ENCODE assay signal across 19 cellular contexts in genomic region chr16:13643412-13643811, GRCh38.
DNase-seq lines count a peak whose midpoint lies in the region; ATAC-seq, FAIRE-seq and TF ChIP-seq lines count a peak whose summit lies in the region.
"Had no signal": no experiment of that assay in that cellular context is flagged by ENCODE, and none has a peak within 500 bp of the region (broad histone marks: within the 10 kb centered on the region; RNA-seq: fewer than 3 reads in every experiment).

No MANE protein-coding gene starts in this region.

- SMC1A ChIA-PET in GM12878 (lab: Charles Lee; ENCODE audit: uncharacterized antibody, unreplicated experiment) = interaction anchor here (0.7 kb wide), 1 partner anchor 8 kb away, joined by 3 read pairs; no protein-coding TSS in a partner anchor

- TF ChIP-seq RAD21 in GM12878 (IDR thresholded peaks at IDR 0.05; ENCODE audit: insufficient read depth, low read depth, low read length) = no peak

- no peaks in the 10 kb centered on the region for H3K79me1 ChIP-seq in neuronal stem cell (ENCODE audit: low read depth, low read length)

- H3K4me1 ChIP-seq in GM12878 (ENCODE audit: control insufficient read depth, insufficient read depth, low read length) (no peaks in the 10 kb centered on the region), neuronal stem cell (ENCODE audit: control insufficient read depth in 2 of 2, insufficient read depth in 1 of 2, low read depth in 1 of 2, low read length in 2 of 2) (peaks cover 0 to 4% of the 10 kb centered on the region in 2 donors), tibial nerve (no peaks in the 10 kb centered on the region)

- no peak for TF ChIP-seq POLR2A in GM12878 (IDR thresholded peaks at IDR 0.05; ENCODE audit: low read depth, low read length)
- TF ChIP-seq POLR2A in tibial nerve (IDR thresholded peaks at IDR 0.05) = no peak

- RAD21 ChIA-PET in GM12878 (lab: Charles Lee; ENCODE audit: unreplicated experiment) = no interaction called here

- no peak overlapping the region for H4K91ac ChIP-seq in neuronal stem cell (ENCODE audit: low read depth, low read length, poor library complexity)

- peak overlapping the region; percentile 89 for H4K8ac ChIP-seq in neuronal stem cell (ENCODE audit: low read depth, low read length)

- POLR2A ChIA-PET in GM12878 (lab: Charles Lee) = no interaction called here

- H3K4me3 ChIP-seq in GM12878 = no peak overlapping the region
- H3K4me3 ChIP-seq in neuronal stem cell (ENCODE audit: low read length in 2 of 2) = peak overlapping the region in 1 of 2 donors; percentile 69
- no peak overlapping the region for H3K4me3 ChIP-seq in tibial nerve

- peak overlapping the region; percentile 70 for H3K23ac ChIP-seq in neuronal stem cell (ENCODE audit: low read depth, low read length, poor library complexity)

- no peak overlapping the region for H3K4ac ChIP-seq in neuronal stem cell (ENCODE audit: low read length)

- peak overlapping the region; percentile 74 for H3K18ac ChIP-seq in neuronal stem cell (ENCODE audit: low read length)

- no peak for DNase-seq in HTR-8/SVneo (ENCODE audit: insufficient read length, low spot score)
- no peak for DNase-seq in GM12878 (ENCODE audit: low read depth, low spot score)
- no peak for DNase-seq in neuronal stem cell (ENCODE audit: low spot score)
- DNase-seq in urothelium cell line (ENCODE audit: low spot score) = no peak
- DNase-seq in stimulated activated CD4-positive, alpha-beta T cell treated with anti-CD3 and anti-CD28 coated beads, Interleukin-1b, Interleukin-23, amount 100 ng/mL, for 48 hours = no peak
- DNase-seq in tibial nerve (ENCODE audit: low spot score in 2 of 2) = no peak
- no peak for DNase-seq in NCI-H510A treated with DMSO at 0.1 percent for 48 hours (lab: John Stamatoyannopoulos, UW)
- DNase-seq: C1 segment of cervical spinal cord; Calu3; CD4-positive, alpha-beta memory T cell; COR-L47; DMS53; DMS79 treated with DMSO at 0.1 percent for 48 hours; GF-D8; GOT3; H7; HFFc6 had no signal

- H2AK5ac ChIP-seq in neuronal stem cell (ENCODE audit: low read depth, low read length) = no peak overlapping the region

- no peak overlapping the region for H2AFZ ChIP-seq in GM12878 (ENCODE audit: control insufficient read depth, low read depth, low read length)
- H2AFZ ChIP-seq in neuronal stem cell (ENCODE audit: low read length) = no peak overlapping the region

- H3K27me3 ChIP-seq in GM12878 (replicated peaks in 1 of 2; ENCODE audit: control insufficient read depth in 2 of 2, insufficient read depth in 2 of 2, low read length in 1 of 2) = no peaks in the 10 kb centered on the region
- no peaks in the 10 kb centered on the region for H3K27me3 ChIP-seq in neuronal stem cell (ENCODE audit: control insufficient read depth in 3 of 3, insufficient read depth in 3 of 3, low read depth in 1 of 3, low read length in 3 of 3)
- no peaks in the 10 kb centered on the region for H3K27me3 ChIP-seq in tibial nerve

- H3K14ac ChIP-seq in neuronal stem cell (ENCODE audit: low read length) = peak overlapping the region; percentile 95

- TF ChIP-seq EP300 in GM12878 (IDR thresholded peaks at IDR 0.05; ENCODE audit: borderline replicate concordance in 1 of 2, control insufficient read depth in 1 of 2, low read depth in 2 of 2, low read length in 2 of 2) = no peak
- no peak for TF ChIP-seq EP300 in tibial nerve (IDR thresholded peaks at IDR 0.05)

- H3K9ac ChIP-seq in GM12878 (ENCODE audit: control insufficient read depth, insufficient read depth, low read length) (no peak overlapping the region), neuronal stem cell (ENCODE audit: low read depth, low read length, poor library complexity) (peak overlapping the region; percentile 79)

- no peak for ATAC-seq in GM12878
- ATAC-seq: HCT116 had no signal

- H4K20me1 ChIP-seq in GM12878 (ENCODE audit: control insufficient read depth, insufficient read depth) = no peaks in the 10 kb centered on the region

- H3K4me2 ChIP-seq in GM12878 (ENCODE audit: control insufficient read depth, insufficient read depth) (no peak overlapping the region), neuronal stem cell (ENCODE audit: insufficient read depth, low read length, poor library complexity, severe bottlenecking) (no peak overlapping the region)

- no peak overlapping the region for H3K27ac ChIP-seq in GM12878 (ENCODE audit: control insufficient read depth, insufficient read depth)
- no peak overlapping the region for H3K27ac ChIP-seq in neuronal stem cell (replicated peaks; ENCODE audit: low read length)
- no peak overlapping the region for H3K27ac ChIP-seq in tibial nerve

- 30% methylated on average over 3 of the region's 3 CpGs for WGBS in GM12878 (ENCODE audit: insufficient coverage, insufficient replicate concordance, low lambda C conversion rate, missing lambda C conversion rate)
- no CpG with 5 or more reads among the region's 3 CpGs for WGBS in neuronal stem cell (ENCODE audit: extremely low coverage in 2 of 2, insufficient read length in 2 of 2, insufficient replicate concordance in 1 of 2), 2 donors
- WGBS in tibial nerve, 2 donors = 76 to 80% methylated on average over 3 of the region's 3 CpGs

- intact Hi-C loops in GM12878 (cut with micrococcal nuclease; ENCODE audit: unreplicated experiment) = no loop called here

- H3K79me2 ChIP-seq in GM12878 (ENCODE audit: control insufficient read depth, insufficient read depth, low read length) = no peaks in the 10 kb centered on the region

- TF ChIP-seq CTCF in GM12878 (IDR thresholded peaks at IDR 0.05 in 2 of 3, conservative IDR thresholded peaks at IDR 0.05 in 1 of 3; ENCODE audit: control insufficient read depth in 2 of 3, extremely low read depth in 1 of 3, insufficient read depth in 1 of 3, low read depth in 3 of 3, low read length in 3 of 3) (no peak), tibial nerve (IDR thresholded peaks at IDR 0.05) (no peak)

- H2BK120ac ChIP-seq in neuronal stem cell (ENCODE audit: low read depth, low read length) = no peak overlapping the region

- H3K36me3 ChIP-seq in GM12878 (ENCODE audit: control insufficient read depth in 2 of 2, insufficient read depth in 2 of 2, low read length in 1 of 2) = no peaks in the 10 kb centered on the region
- H3K36me3 ChIP-seq in neuronal stem cell (replicated peaks in 1 of 2; ENCODE audit: control insufficient read depth in 2 of 2, insufficient read depth in 2 of 2, low read length in 2 of 2) = no peaks in the 10 kb centered on the region
- H3K36me3 ChIP-seq in tibial nerve = no peaks in the 10 kb centered on the region

- in situ Hi-C loops in GM12878 (cut with MboI) = no loop called here

- no TSS peak for BruUV-seq in GM12878 (replicated peaks; lab: Mats Ljungman, UMichigan)

- CTCF ChIA-PET in GM12878 (lab: Yijun Ruan, JAX) = no interaction called here

- no peak overlapping the region for H2BK5ac ChIP-seq in neuronal stem cell (ENCODE audit: low read length)

- H3K9me3 ChIP-seq in GM12878 (replicated peaks; ENCODE audit: control insufficient read depth, insufficient read depth, low read length) (no peaks in the 10 kb centered on the region), neuronal stem cell (replicated peaks in 1 of 2; ENCODE audit: control insufficient read depth in 2 of 2, insufficient read depth in 1 of 2, low read depth in 1 of 2, low read length in 2 of 2) (peaks cover 0 to 4% of the 10 kb centered on the region in 2 donors), tibial nerve (peaks cover 0 to 2% (median 0%) of the 10 kb centered on the region in 4 donors)

- FAIRE-seq in HTR-8/SVneo (lab: Jason Lieb, UNC) (peak; percentile 80), GM12878 (lab: Jason Lieb, UNC) (no peak), urothelium cell line (lab: Jason Lieb, UNC) (peak; percentile 97)
- FAIRE-seq: GM12892 had no signal

- H2BK12ac ChIP-seq in neuronal stem cell (ENCODE audit: low read length) = peak overlapping the region; percentile 12

- H2BK15ac ChIP-seq in neuronal stem cell (ENCODE audit: low read length) = no peak overlapping the region

TF ChIP-seq in GM12878, 131 proteins besides CTCF, POLR2A, EP300 and RAD21:
- no peak for TF ChIP-seq NR2F1 (conservative IDR thresholded peaks at IDR 0.05)
- peak; percentile 55 for TF ChIP-seq NR2C2 (IDR thresholded peaks at IDR 0.05; ENCODE audit: borderline replicate concordance, control insufficient read depth, insufficient read length, low read depth)
TF ChIP-seq in GM12878: peak in this region for 1.
